ENCODE assay signal across 22 cellular contexts in the genomic region with DNA sequence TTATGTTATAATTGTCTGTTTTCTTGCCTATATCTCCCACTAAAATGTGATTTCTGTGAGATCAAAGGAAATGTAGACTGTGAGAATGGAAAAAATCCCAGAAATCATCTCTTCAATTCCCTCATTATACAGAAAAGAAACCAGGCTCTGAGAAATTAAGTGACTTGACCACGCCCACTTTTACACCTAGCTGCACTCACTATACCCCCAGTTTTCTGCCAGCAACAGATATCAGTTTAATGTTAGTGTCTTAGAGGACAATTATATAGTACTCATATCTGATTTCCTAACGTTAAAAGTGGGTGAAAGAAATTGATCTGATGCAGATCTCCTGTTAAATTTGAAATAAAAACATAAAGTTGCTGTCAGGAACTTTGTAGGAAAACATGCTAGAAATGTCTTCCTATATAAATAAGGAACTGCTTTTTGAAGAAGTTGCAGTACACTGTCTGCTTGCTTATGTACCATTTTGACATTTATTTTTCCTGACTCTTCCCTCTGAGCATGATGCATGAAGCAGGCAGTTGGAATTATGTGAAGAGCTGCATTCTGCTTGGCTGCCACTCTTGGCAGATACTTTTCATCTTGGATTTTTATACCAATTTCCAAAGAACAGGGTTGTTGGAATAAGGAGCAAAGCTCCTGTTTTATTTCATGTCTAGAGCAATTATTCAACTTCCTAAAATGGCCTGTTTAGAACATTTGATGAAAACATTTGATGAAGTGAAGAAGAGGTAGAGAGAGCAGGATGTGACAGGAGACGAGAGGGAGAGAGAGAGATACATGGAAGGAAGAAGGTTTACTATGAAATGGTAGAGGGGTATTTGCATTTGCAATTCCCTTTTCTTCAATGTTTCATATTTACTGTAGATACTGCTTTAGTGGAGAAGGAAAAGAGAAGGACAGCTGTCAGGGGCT. TPM values are rescaled to one million over a fixed set of nuclear protein-coding genes. Genes with fewer than 3 reads are reported as not detected.
DNase-seq lines count a peak whose midpoint lies in the region; ATAC-seq and TF ChIP-seq lines count a peak whose summit lies in the region.
"Had no signal": no experiment of that assay in that cellular context is flagged by ENCODE, and none has a peak within 500 bp of the region (broad histone marks: within the 10 kb centered on the region; RNA-seq: fewer than 3 reads in every experiment).

No MANE protein-coding gene starts in this region.

- no peak overlapping the region for H3K4me3 Mint-ChIP-seq in activated CD4-positive, alpha-beta memory T cell treated with anti-CD3 and anti-CD28 coated beads for 36 hours
- no peak overlapping the region for H3K4me3 Mint-ChIP-seq in activated CD4-positive, alpha-beta memory T cell treated with anti-CD3 and anti-CD28 coated beads, Interleukin-2, amount 10 ng/mL, durations not matched to agents 7 days and 5 days
- no peak overlapping the region for H3K4me3 Mint-ChIP-seq in osteocyte (ENCODE audit: unreplicated experiment)
- H3K4me3 Mint-ChIP-seq: mesothelial cell of epicardium had no signal

- no peaks in the 10 kb centered on the region for H3K9me3 ChIP-seq in HEK293 (ENCODE audit: control insufficient read depth, insufficient read depth, low read depth, low read length)
- H3K9me3 ChIP-seq: breast epithelium, esophagus squamous epithelium, heart right ventricle, Peyer's patch had no signal

- intact Hi-C loops in activated CD4-positive, alpha-beta memory T cell treated with anti-CD3 and anti-CD28 coated beads for 36 hours (cut with micrococcal nuclease) = no loop called here
- intact Hi-C loops in dorsolateral prefrontal cortex (cut with DNase I) = loop anchor here in 1 of 2 donors (10.0 kb wide), 1 partner anchor 57 kb away; a partner anchor contains a TSS

- H3K9me3 Mint-ChIP-seq in activated CD4-positive, alpha-beta memory T cell treated with anti-CD3 and anti-CD28 coated beads for 36 hours = no peaks in the 10 kb centered on the region
- no peaks in the 10 kb centered on the region for H3K9me3 Mint-ChIP-seq in activated CD4-positive, alpha-beta memory T cell treated with anti-CD3 and anti-CD28 coated beads, Interleukin-2, amount 10 ng/mL, durations not matched to agents 7 days and 5 days
- no peaks in the 10 kb centered on the region for H3K9me3 Mint-ChIP-seq in osteocyte (ENCODE audit: unreplicated experiment)
- H3K9me3 Mint-ChIP-seq: mesothelial cell of epicardium had no signal

- H3K27me3 Mint-ChIP-seq in activated CD4-positive, alpha-beta memory T cell treated with anti-CD3 and anti-CD28 coated beads for 36 hours = no peaks in the 10 kb centered on the region
- H3K27me3 Mint-ChIP-seq in activated CD4-positive, alpha-beta memory T cell treated with anti-CD3 and anti-CD28 coated beads, Interleukin-2, amount 10 ng/mL, durations not matched to agents 7 days and 5 days = no peaks in the 10 kb centered on the region
- H3K27me3 Mint-ChIP-seq in osteocyte (ENCODE audit: unreplicated experiment) = no peaks in the 10 kb centered on the region

- H3K27ac ChIP-seq in HEK293 (ENCODE audit: extremely low read depth, low read depth, low read length) (no peak overlapping the region), dorsolateral prefrontal cortex (peak overlapping the region; percentile 21 to 90 (median 79))
- H3K27ac ChIP-seq: breast epithelium, esophagus squamous epithelium, heart right ventricle, Peyer's patch had no signal

- peaks cover 50% of the 10 kb centered on the region for H3K4me1 Mint-ChIP-seq in activated CD4-positive, alpha-beta memory T cell treated with anti-CD3 and anti-CD28 coated beads for 36 hours (ENCODE audit: low read depth)
- H3K4me1 Mint-ChIP-seq in activated CD4-positive, alpha-beta memory T cell treated with anti-CD3 and anti-CD28 coated beads, Interleukin-2, amount 10 ng/mL, durations not matched to agents 7 days and 5 days = peaks cover 9% of the 10 kb centered on the region
- H3K4me1 Mint-ChIP-seq in osteocyte (ENCODE audit: unreplicated experiment) = peaks cover 14% of the 10 kb centered on the region

- no peak for DNase-seq in activated CD4-positive, alpha-beta memory T cell treated with anti-CD3 and anti-CD28 coated beads for 36 hours
- no peak for DNase-seq in activated CD4-positive, alpha-beta memory T cell treated with anti-CD3 and anti-CD28 coated beads, Interleukin-2, amount 10 ng/mL, durations not matched to agents 7 days and 5 days
- DNase-seq in dorsolateral prefrontal cortex = no peak
- no peak for DNase-seq in osteocyte (ENCODE audit: extremely low spot score, unreplicated experiment)
- DNase-seq: activated CD4-positive, alpha-beta T cell treated with anti-CD3 and anti-CD28 coated beads, Interleukin-2, amount 50 U/mL, for 48 hours; activated effector memory CD4-positive, alpha-beta T cell treated with anti-CD3 and anti-CD28 coated beads, Interleukin-2, amount 50 U/mL, for 16 hours; EL; esophagus squamous epithelium; heart right ventricle; islet precursor cell; NCI-H1105; NCI-H748 treated with DMSO at 0.1 percent for 48 hours; Peyer's patch; trophoblast cell had no signal

- H3K4me1 ChIP-seq in HEK293 (ENCODE audit: control insufficient read depth, insufficient read depth, low read length) = no peaks in the 10 kb centered on the region
- H3K4me1 ChIP-seq: breast epithelium, esophagus squamous epithelium, Peyer's patch had no signal

- no peak for TF ChIP-seq CTCF in HEK293 (tag by site-specific recombination; IDR thresholded peaks at IDR 0.05)
- TF ChIP-seq CTCF in dorsolateral prefrontal cortex (IDR thresholded peaks at IDR 0.05 in 54 of 56, conservative IDR thresholded peaks at IDR 0.05 in 2 of 56; ENCODE audit: low read depth in 1 of 56, partially characterized antibody in 56 of 56) = no peak
- no peak for TF ChIP-seq CTCF in osteocyte (IDR thresholded peaks at IDR 0.05)

- H3K27ac Mint-ChIP-seq in activated CD4-positive, alpha-beta memory T cell treated with anti-CD3 and anti-CD28 coated beads for 36 hours = peak overlapping the region; percentile 25
- H3K27ac Mint-ChIP-seq in activated CD4-positive, alpha-beta memory T cell treated with anti-CD3 and anti-CD28 coated beads, Interleukin-2, amount 10 ng/mL, durations not matched to agents 7 days and 5 days = no peak overlapping the region
- H3K27ac Mint-ChIP-seq in osteocyte (ENCODE audit: unreplicated experiment) = peak overlapping the region; percentile 7
- H3K27ac Mint-ChIP-seq: mesothelial cell of epicardium had no signal

- peaks cover 27% of the 10 kb centered on the region for H3K36me3 Mint-ChIP-seq in activated CD4-positive, alpha-beta memory T cell treated with anti-CD3 and anti-CD28 coated beads for 36 hours
- H3K36me3 Mint-ChIP-seq in activated CD4-positive, alpha-beta memory T cell treated with anti-CD3 and anti-CD28 coated beads, Interleukin-2, amount 10 ng/mL, durations not matched to agents 7 days and 5 days (ENCODE audit: low read depth) = peaks cover 79% of the 10 kb centered on the region
- H3K36me3 Mint-ChIP-seq in osteocyte (ENCODE audit: unreplicated experiment) = no peaks in the 10 kb centered on the region
- H3K36me3 Mint-ChIP-seq: mesothelial cell of epicardium had no signal

- POLR2A ChIA-PET in activated CD4-positive, alpha-beta memory T cell treated with anti-CD3 and anti-CD28 coated beads for 36 hours (lab: Charles Lee) = no interaction called here
- POLR2A ChIA-PET in activated CD4-positive, alpha-beta memory T cell treated with anti-CD3 and anti-CD28 coated beads, Interleukin-2, amount 10 ng/mL, durations not matched to agents 7 days and 5 days (lab: Charles Lee) = no interaction called here
- POLR2A ChIA-PET in HEK293 (lab: Yijun Ruan, JAX) = no interaction called here

- ATAC-seq in HG02870 (IDR thresholded peaks at IDR 0.05; ENCODE audit: unreplicated experiment) (no peak), GM18511 (IDR thresholded peaks at IDR 0.05; ENCODE audit: unreplicated experiment) (no peak), GM21528 (IDR thresholded peaks at IDR 0.05; ENCODE audit: low FRiP score, unreplicated experiment) (no peak)
- ATAC-seq: heart right ventricle, SK-N-SH treated with all-trans-retinoic acid at 6 μM for 48 hours had no signal

- H3K36me3 ChIP-seq in HEK293 (ENCODE audit: control insufficient read depth in 2 of 2, insufficient read depth in 1 of 2, low read length in 2 of 2) = no peaks in the 10 kb centered on the region
- H3K36me3 ChIP-seq: breast epithelium, Peyer's patch had no signal

- H3K4me3 ChIP-seq in HEK293 (ENCODE audit: low read depth, low read length) (no peak overlapping the region), dorsolateral prefrontal cortex (peak overlapping the region in 15 of 59 donors; percentile 1 to 32 (median 15))
- H3K4me3 ChIP-seq: breast epithelium, esophagus squamous epithelium, heart right ventricle, Peyer's patch, smooth muscle cell had no signal

- CTCF ChIA-PET in activated CD4-positive, alpha-beta memory T cell treated with anti-CD3 and anti-CD28 coated beads for 36 hours (lab: Charles Lee) = interaction anchor here (1.0 kb wide), 1 partner anchor 86 kb away, joined by 3 read pairs; no protein-coding TSS in a partner anchor
- CTCF ChIA-PET in activated CD4-positive, alpha-beta memory T cell treated with anti-CD3 and anti-CD28 coated beads, Interleukin-2, amount 10 ng/mL, durations not matched to agents 7 days and 5 days (lab: Charles Lee) = no interaction called here
- CTCF ChIA-PET in HEK293 (lab: Yijun Ruan, JAX) = interaction anchor here (1.3 kb wide), 1 partner anchor 11 kb away, joined by 3 read pairs; no protein-coding TSS in a partner anchor

- no peaks in the 10 kb centered on the region for H3K27me3 ChIP-seq in dorsolateral prefrontal cortex
- H3K27me3 ChIP-seq: breast epithelium, esophagus squamous epithelium, Peyer's patch had no signal

RNA-seq across cellular contexts. Expression of a gene that starts 57.3 kb away (rescaled TPM):
- total RNA-seq in activated CD4-positive, alpha-beta memory T cell treated with anti-CD3 and anti-CD28 coated beads for 36 hours = 10 to 100 TPM; 27.7 to 27.8 TPM
- 10 to 100 TPM; 50.4 to 56.4 TPM for total RNA-seq in activated CD4-positive, alpha-beta memory T cell treated with anti-CD3 and anti-CD28 coated beads, Interleukin-2, amount 10 ng/mL, durations not matched to agents 7 days and 5 days
- total RNA-seq in dorsolateral prefrontal cortex = 100 to 1,000 TPM in 1 of 120 experiments, 10 to 100 TPM in 119; 59.2 to 100 (median 77.8) TPM
- 31.2 and 32.9 TPM in 2 replicates for total RNA-seq in osteocyte
